In genomic region chr3:99429501-99429900, GRCh38 we compare ENCODE assay signal across 14 cellular contexts.
DNase-seq lines count a peak whose midpoint lies in the region; ATAC-seq and TF ChIP-seq lines count a peak whose summit lies in the region.
"Had no signal": no experiment of that assay in that cellular context is flagged by ENCODE, and none has a peak within 500 bp of the region (broad histone marks: within the 10 kb centered on the region; RNA-seq: fewer than 3 reads in every experiment).

No MANE protein-coding gene starts in this region.

- no peak overlapping the region for H3K4me3 ChIP-seq in adipocyte (ENCODE audit: low read length)
- no peak overlapping the region for H3K4me3 ChIP-seq in tibial artery
- no peak overlapping the region for H3K4me3 ChIP-seq in aorta (ENCODE audit: low read length in 2 of 2)
- no peak overlapping the region for H3K4me3 ChIP-seq in esophagus squamous epithelium
- H3K4me3 ChIP-seq: BLaER1, K562 had no signal

- no peak overlapping the region for H3K9ac ChIP-seq in adipocyte (ENCODE audit: low read length)
- H3K9ac ChIP-seq: BLaER1 had no signal

- H3K4me1 ChIP-seq in adipocyte (ENCODE audit: control insufficient read depth, insufficient read depth, low read length) (no peaks in the 10 kb centered on the region), tibial artery (peaks cover 0 to 38% (median 3%) of the 10 kb centered on the region in 4 donors), aorta (ENCODE audit: control insufficient read depth in 1 of 2, insufficient read depth in 2 of 2, low read length in 2 of 2) (peaks cover 0 to 3% of the 10 kb centered on the region in 2 donors), esophagus squamous epithelium (no peaks in the 10 kb centered on the region)
- H3K4me1 ChIP-seq: BLaER1 had no signal

- 8 to 17% methylated on average over 2 of the region's 2 CpGs for WGBS in aorta, 2 donors
- WGBS in esophagus squamous epithelium, 2 donors = 31 to 49% methylated on average over 2 of the region's 2 CpGs

- peak overlapping the region; percentile 28 to 48 for H3K27ac ChIP-seq in tibial artery
- no peak overlapping the region for H3K27ac ChIP-seq in aorta (ENCODE audit: low read depth in 1 of 2, low read length in 2 of 2)
- H3K27ac ChIP-seq in esophagus squamous epithelium = no peak overlapping the region
- H3K27ac ChIP-seq: BLaER1 had no signal

- no peak for TF ChIP-seq CTCF in tibial artery (IDR thresholded peaks at IDR 0.05)
- no peak for TF ChIP-seq CTCF in esophagus squamous epithelium (IDR thresholded peaks at IDR 0.05)

- H3K9me3 ChIP-seq in adipocyte (ENCODE audit: control insufficient read depth, low read length) = no peaks in the 10 kb centered on the region
- no peaks in the 10 kb centered on the region for H3K9me3 ChIP-seq in tibial artery
- H3K9me3 ChIP-seq in aorta (ENCODE audit: control insufficient read depth, low read length) = no peaks in the 10 kb centered on the region
- H3K9me3 ChIP-seq in esophagus squamous epithelium = no peaks in the 10 kb centered on the region
- H3K9me3 ChIP-seq: BLaER1 had no signal

- intact Hi-C loops in tibial artery (cut with DNase I; ENCODE audit: low total_unique reads) (no loop called here), aorta (cut with DNase I) (loop anchor here in 1 of 2 donors (5.0 to 10.0 kb wide), 2 partner anchors 38 to 205 kb away; partner anchors contain the start of gene COL8A1), esophagus squamous epithelium (cut with DNase I) (no loop called here)

- ATAC-seq in GM18867 (IDR thresholded peaks at IDR 0.05; ENCODE audit: unreplicated experiment) = peak; percentile 56
- no peak for ATAC-seq in aorta (ENCODE audit: low FRiP score)
- ATAC-seq: K562, PC-3 had no signal

- no peaks in the 10 kb centered on the region for H3K27me3 ChIP-seq in adipocyte (replicated peaks; ENCODE audit: control insufficient read depth, insufficient read depth, low read length)
- H3K27me3 ChIP-seq in tibial artery = no peaks in the 10 kb centered on the region
- H3K27me3 ChIP-seq in aorta (ENCODE audit: control insufficient read depth in 1 of 2, insufficient read depth in 2 of 2, low read length in 1 of 2) = no peaks in the 10 kb centered on the region
- no peaks in the 10 kb centered on the region for H3K27me3 ChIP-seq in esophagus squamous epithelium
- H3K27me3 ChIP-seq: BLaER1 had no signal

- DNase-seq in adipocyte (ENCODE audit: low read depth) (peak; percentile 50), glomerular visceral epithelial cell (ENCODE audit: extremely low spot score) (peak; percentile 60), tibial artery (no peak), aorta (no peak), esophagus squamous epithelium (lab: John Stamatoyannopoulos, UW) (no peak), NCI-H1417 treated with DMSO at 0.1 percent for 48 hours (lab: John Stamatoyannopoulos, UW) (no peak)
- DNase-seq: CD8-positive, alpha-beta memory T cell; HCEC 1CT; NCI-H1048; NCI-H69; PC-3 had no signal

- H3K36me3 ChIP-seq in adipocyte (ENCODE audit: control insufficient read depth, insufficient read depth, low read length, severe bottlenecking) (no peaks in the 10 kb centered on the region), tibial artery (no peaks in the 10 kb centered on the region), aorta (ENCODE audit: control insufficient read depth in 1 of 2, insufficient read depth in 2 of 2, low read length in 1 of 2) (no peaks in the 10 kb centered on the region), esophagus squamous epithelium (no peaks in the 10 kb centered on the region)
- H3K36me3 ChIP-seq: BLaER1 had no signal

- TF ChIP-seq POLR2A in esophagus squamous epithelium (IDR thresholded peaks at IDR 0.05) = no peak

Comparison
In these comparisons a context has a peak if more than half of its experiments do, and no peak if none do; other contexts are left out.
1. DNase-seq: peak in adipocyte (single experiment) and glomerular visceral epithelial cell (single experiment); none in tibial artery (0 of 2), aorta (0 of 2), esophagus squamous epithelium (single experiment) and NCI-H1417 treated with DMSO at 0.1 percent for 48 hours (single experiment).
2. H3K27ac ChIP-seq: peak in tibial artery (2 of 2); none in aorta (0 of 2) and esophagus squamous epithelium (0 of 4).